In genomic region chr17:12800855-12801365, GRCh38 we compare ENCODE assay signal across 11 cellular contexts. TPM values are rescaled to one million over a fixed set of nuclear protein-coding genes. Genes with fewer than 3 reads are reported as not detected.
DNase-seq lines count a peak whose midpoint lies in the region; ATAC-seq and TF ChIP-seq lines count a peak whose summit lies in the region.
"Had no signal": no experiment of that assay in that cellular context is flagged by ENCODE, and none has a peak within 500 bp of the region (broad histone marks: within the 10 kb centered on the region; RNA-seq: fewer than 3 reads in every experiment).

No MANE protein-coding gene starts in this region.

- no peaks in the 10 kb centered on the region; the same call in 1 of the 2 replicates for H3K36me3 ChIP-seq in OCI-LY7 (ENCODE audit: insufficient read depth, low read length)
- H3K36me3 ChIP-seq: BLaER1 had no signal

- peaks cover 8% of the 10 kb centered on the region for H3K9me3 Mint-ChIP-seq in CD4-positive, alpha-beta T cell

- no peaks in the 10 kb centered on the region for H3K4me1 Mint-ChIP-seq in CD4-positive, alpha-beta T cell (ENCODE audit: low read depth)

- in situ Hi-C loops in GM13977 (cut with MboI; ENCODE audit: low pct_unique_long_range_greater_than_20kb, low sequenced_read_pairs, unreplicated experiment): no loop called here

- CTCF ChIA-PET in OCI-LY7 (lab: Charles Lee; ENCODE audit: unreplicated experiment): no interaction called here
- CTCF ChIA-PET in CD4-positive, alpha-beta T cell (lab: Charles Lee): no interaction called here

- no peak for DNase-seq in OCI-LY7 (ENCODE audit: low spot score)
- DNase-seq in left colon: no peak
- no peak for DNase-seq in NCI-H446 treated with DMSO at 0.1 percent for 48 hours (lab: John Stamatoyannopoulos, UW)
- no peak for DNase-seq in CD4-positive, alpha-beta T cell
- DNase-seq in GM13977 (ENCODE audit: low spot score): no peak
- DNase-seq: AML-193, DMS53 had no signal

- no peaks in the 10 kb centered on the region for H3K27me3 ChIP-seq in CD4-positive, alpha-beta T cell (ENCODE audit: control insufficient read depth, insufficient read depth, low read length)
- H3K27me3 ChIP-seq: BLaER1 had no signal

- peaks cover 8% of the 10 kb centered on the region; the same call in 1 of the 2 replicates for H3K9me3 ChIP-seq in OCI-LY7 (ENCODE audit: low read length)
- H3K9me3 ChIP-seq in CD4-positive, alpha-beta T cell (ENCODE audit: control insufficient read depth, low read length): no peaks in the 10 kb centered on the region

- BruUV-seq in OCI-LY7 (replicated peaks; lab: Mats Ljungman, UMichigan): no TSS peak

- H3K4me2 ChIP-seq in OCI-LY7 (ENCODE audit: low read length): peak overlapping the region; percentile 42
- H3K4me2 ChIP-seq: BLaER1 had no signal

- no peaks in the 10 kb centered on the region for H4K20me1 ChIP-seq in OCI-LY7 (ENCODE audit: insufficient read depth, low read length)
- H4K20me1 ChIP-seq: BLaER1 had no signal

- ATAC-seq in GM18873 (IDR thresholded peaks at IDR 0.05; ENCODE audit: low FRiP score, unreplicated experiment) (peak; percentile 55), left colon (peak; percentile 22), HG02970 (IDR thresholded peaks at IDR 0.05; ENCODE audit: low FRiP score, unreplicated experiment) (no peak)
- ATAC-seq in CD4-positive, alpha-beta T cell (ENCODE audit: poor library complexity): no peak
- ATAC-seq: HCT116 had no signal

- POLR2A ChIA-PET in OCI-LY7 (lab: Charles Lee): interaction anchor here (1.1 to 1.8 kb wide), 2 partner anchors 13 to 15 kb away, joined by 3 to 14 read pairs; no protein-coding TSS in a partner anchor
- POLR2A ChIA-PET in CD4-positive, alpha-beta T cell (lab: Charles Lee): no interaction called here

- H3K27ac Mint-ChIP-seq in CD4-positive, alpha-beta T cell: no peak overlapping the region

- no peaks in the 10 kb centered on the region for H3K9me2 ChIP-seq in OCI-LY7 (ENCODE audit: insufficient read depth, low read length)

- intact Hi-C loops in OCI-LY7 (cut with micrococcal nuclease; ENCODE audit: unreplicated experiment): no loop called here
- intact Hi-C loops in left colon (cut with DNase I, micrococcal nuclease): no loop called here
- intact Hi-C loops in CD4-positive, alpha-beta T cell (cut with DNase I, micrococcal nuclease): no loop called here

- peak overlapping the region; percentile 16; the same call in 1 of the 2 replicates for H2AFZ ChIP-seq in OCI-LY7 (ENCODE audit: low read length)

- peak overlapping the region; percentile 14 for H3K4me3 ChIP-seq in OCI-LY7 (ENCODE audit: low read depth, low read length, poor library complexity, severe bottlenecking)
- H3K4me3 ChIP-seq: BLaER1 had no signal

- H3K27ac ChIP-seq in OCI-LY7 (ENCODE audit: low read depth, low read length, poor library complexity, severe bottlenecking): no peak overlapping the region
- no peak overlapping the region for H3K27ac ChIP-seq in CD4-positive, alpha-beta T cell (ENCODE audit: low read depth, low read length)
- H3K27ac ChIP-seq: BLaER1 had no signal

- no peak overlapping the region for H3K4me3 Mint-ChIP-seq in CD4-positive, alpha-beta T cell

- H3K4me1 ChIP-seq in OCI-LY7 (ENCODE audit: insufficient read depth, low read length, poor library complexity, severe bottlenecking): peaks cover 21% of the 10 kb centered on the region
- H3K4me1 ChIP-seq: BLaER1 had no signal

- no peaks in the 10 kb centered on the region for H3K36me3 Mint-ChIP-seq in CD4-positive, alpha-beta T cell (ENCODE audit: low read depth)

- TF ChIP-seq CTCF in OCI-LY7 (conservative IDR thresholded peaks at IDR 0.05; ENCODE audit: low read length) (no peak), GM13977 (IDR thresholded peaks at IDR 0.05; ENCODE audit: extremely low read depth, insufficient read depth, missing control alignments) (no peak)
- TF ChIP-seq CTCF in CD4-positive, alpha-beta T cell (IDR thresholded peaks at IDR 0.05): no peak

- no peaks in the 10 kb centered on the region for H3K27me3 Mint-ChIP-seq in CD4-positive, alpha-beta T cell

- H3K79me2 ChIP-seq in OCI-LY7 (ENCODE audit: insufficient read depth, low read depth, low read length): peaks cover 22% of the 10 kb centered on the region; the same call in 1 of the 2 replicates

RNA-seq across cellular contexts. Expression of gene ARHGAP44, which starts 11.6 kb away (rescaled TPM):
- total RNA-seq in OCI-LY7 (2014; rRNA removed; shearing (Covaris generic)): 11.1 and 13.7 TPM in 2 replicates
- 19.9 and 20.4 TPM in 2 replicates for total RNA-seq in OCI-LY7 (2022)
- total RNA-seq in left colon: 10 to 100 TPM; 44.4 to 71.1 TPM
- not detected for total RNA-seq in CD4-positive, alpha-beta T cell

Comparison
In these comparisons a context has a peak if more than half of its experiments do, and no peak if none do; other contexts are left out.
1. ATAC-seq: peak in GM18873 (single experiment) and left colon (single experiment); none in CD4-positive, alpha-beta T cell (single experiment) and HG02970 (single experiment).
2. RNA of gene ARHGAP44, which starts 11.6 kb away (total RNA-seq): 44.4 to 71.1 TPM in left colon and 11.1 to 20.4 TPM in OCI-LY7; not detected in CD4-positive, alpha-beta T cell; every median in the first group is over 10 times any median in the second.